Comparison of ENCODE assay signal across 12 cellular contexts in the genomic region with DNA sequence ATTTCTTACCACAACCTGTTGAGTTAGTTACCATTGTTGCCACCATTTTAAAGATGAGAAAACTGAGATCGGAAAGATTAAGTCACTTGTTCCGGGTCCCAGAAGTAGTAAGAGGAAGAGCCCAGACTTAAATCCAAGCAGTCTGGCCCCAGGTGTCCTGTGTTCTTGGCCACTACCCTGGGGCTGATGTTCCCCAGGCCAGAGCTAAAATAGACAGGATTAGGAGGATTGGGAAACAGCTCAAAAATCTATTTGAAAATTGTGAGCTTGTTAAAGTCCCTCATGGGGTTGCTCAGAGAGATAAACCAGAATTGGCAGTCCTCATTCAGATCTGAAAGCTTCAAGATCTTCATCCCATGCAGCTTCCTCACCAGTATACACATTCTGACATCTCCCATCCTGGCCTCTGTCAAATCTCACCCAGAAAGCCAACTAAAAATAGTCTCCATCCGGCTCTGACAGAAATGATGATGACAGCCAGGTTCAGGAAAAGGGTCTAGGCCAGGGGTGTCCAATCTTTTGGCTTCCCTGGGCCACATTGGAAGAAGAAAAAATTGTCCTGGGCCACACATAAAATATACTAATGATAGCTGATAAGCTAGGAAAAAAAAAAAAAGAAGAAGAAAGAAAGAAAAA.
DNase-seq lines count a peak whose midpoint lies in the region; ATAC-seq and TF ChIP-seq lines count a peak whose summit lies in the region.
"Had no signal": no experiment of that assay in that cellular context is flagged by ENCODE, and none has a peak within 500 bp of the region (broad histone marks: within the 10 kb centered on the region; RNA-seq: fewer than 3 reads in every experiment).

No MANE protein-coding gene starts in this region.

- H3K27me3 Mint-ChIP-seq in activated B cell treated with CpG ODN at 0.5 μM for 24 hours: no peaks in the 10 kb centered on the region
- no peaks in the 10 kb centered on the region for H3K27me3 Mint-ChIP-seq in CD8-positive, alpha-beta T cell (ENCODE audit: low read depth)

- peaks cover 76 to 78% of the 10 kb centered on the region in 2 donors for H3K4me1 ChIP-seq in gastrocnemius medialis
- peaks cover 26% of the 10 kb centered on the region for H3K4me1 ChIP-seq in CD8-positive, alpha-beta T cell (ENCODE audit: insufficient read depth, low read length)

- H3K27me3 ChIP-seq in gastrocnemius medialis: no peaks in the 10 kb centered on the region
- H3K27me3 ChIP-seq in CD8-positive, alpha-beta T cell (ENCODE audit: insufficient read depth, low read length): no peaks in the 10 kb centered on the region

- no peaks in the 10 kb centered on the region for H3K9me3 ChIP-seq in gastrocnemius medialis
- no peaks in the 10 kb centered on the region for H3K9me3 ChIP-seq in CD8-positive, alpha-beta T cell (ENCODE audit: low read length)

- H3K4me3 ChIP-seq in GM12865 (ENCODE audit: low read depth, low read length) (peak overlapping the region; percentile 75), gastrocnemius medialis (no peak overlapping the region)
- H3K4me3 ChIP-seq in CD8-positive, alpha-beta T cell (ENCODE audit: low read depth, low read length): no peak overlapping the region

- intact Hi-C loops in activated B cell treated with CpG ODN at 0.5 μM for 24 hours (cut with micrococcal nuclease) (loop anchor here (5.0 kb wide), 1 partner anchor 153 kb away; no protein-coding TSS in a partner anchor), left cardiac atrium (cut with DNase I) (loop anchor here in 1 of 2 donors (5.0 kb wide), 1 partner anchor 62 kb away; the partner anchor contains the start of gene GFOD1), gastrocnemius medialis (cut with DNase I; ENCODE audit: low total_unique reads) (loop anchor here (10.0 kb wide), 1 partner anchor 389 kb away; the partner anchor contains the start of gene MCUR1)
- intact Hi-C loops in CD8-positive, alpha-beta T cell (cut with DNase I, micrococcal nuclease): loop anchor here (5.0 to 10.0 kb wide), 4 partner anchors 71 to 192 kb away; partner anchors contain the start of genes NOL7 (in 1 of the 2) and TBC1D7 (in 1 of the 2)

- H3K27ac ChIP-seq in gastrocnemius medialis: peak overlapping the region; percentile 57 to 80 (median 74)
- no peak overlapping the region for H3K27ac ChIP-seq in CD8-positive, alpha-beta T cell (ENCODE audit: low read depth, low read length)
- H3K27ac ChIP-seq: C4-2B had no signal

- peaks cover 2% of the 10 kb centered on the region for H3K36me3 Mint-ChIP-seq in activated B cell treated with CpG ODN at 0.5 μM for 24 hours (ENCODE audit: low read depth)
- H3K36me3 Mint-ChIP-seq in CD8-positive, alpha-beta T cell: no peaks in the 10 kb centered on the region

- POLR2A ChIA-PET in activated B cell treated with CpG ODN at 0.5 μM for 24 hours (lab: Charles Lee): interaction anchor here (0.9 to 1.6 kb wide), 2 partner anchors 42 to 148 kb away, joined by 3 to 6 read pairs; partner anchors contain the start of gene SIRT5
- POLR2A ChIA-PET in CD8-positive, alpha-beta T cell (lab: Charles Lee): no interaction called here

- H3K27ac Mint-ChIP-seq in activated B cell treated with CpG ODN at 0.5 μM for 24 hours: peak overlapping the region; percentile 78
- no peak overlapping the region for H3K27ac Mint-ChIP-seq in CD8-positive, alpha-beta T cell
- H3K27ac Mint-ChIP-seq: activated naive CD4-positive, alpha-beta T cell treated with anti-CD3 and anti-CD28 coated beads for 36 hours had no signal

- in situ Hi-C loops in gastrocnemius medialis (cut with MboI; ENCODE audit: low sequenced_read_pairs in 4 of 4): no loop called here

- TF ChIP-seq POLR2A in gastrocnemius medialis (IDR thresholded peaks at IDR 0.05): no peak

- ATAC-seq in activated B cell treated with CpG ODN at 0.5 μM for 24 hours (ENCODE audit: low read depth) (no peak), left cardiac atrium (peak; percentile 65 to 71), gastrocnemius medialis (peak; percentile 30 to 42), HG03108 (IDR thresholded peaks at IDR 0.05; ENCODE audit: unreplicated experiment) (no peak)
- no peak for ATAC-seq in CD8-positive, alpha-beta T cell

- TF ChIP-seq CTCF in GM12865 (IDR thresholded peaks at IDR 0.05; ENCODE audit: insufficient read depth, low read depth, low read length, missing control alignments) (no peak), activated B cell treated with CpG ODN at 0.5 μM for 24 hours (IDR thresholded peaks at IDR 0.05) (no peak), gastrocnemius medialis (IDR thresholded peaks at IDR 0.05 in 4 of 5, conservative IDR thresholded peaks at IDR 0.05 in 1 of 5) (no peak)
- TF ChIP-seq CTCF in CD8-positive, alpha-beta T cell (IDR thresholded peaks at IDR 0.05): no peak

- CTCF ChIA-PET in activated B cell treated with CpG ODN at 0.5 μM for 24 hours (lab: Charles Lee): interaction anchor here (1.2 to 1.7 kb wide), 2 partner anchors 27 to 150 kb away, joined by 4 read pairs; no protein-coding TSS in a partner anchor
- CTCF ChIA-PET in CD8-positive, alpha-beta T cell (lab: Charles Lee): interaction anchor here (1.8 kb wide), 1 partner anchor 34 kb away, joined by 4 read pairs; no protein-coding TSS in a partner anchor

- no peak overlapping the region for H3K4me3 Mint-ChIP-seq in activated B cell treated with CpG ODN at 0.5 μM for 24 hours
- no peak overlapping the region for H3K4me3 Mint-ChIP-seq in CD8-positive, alpha-beta T cell
- H3K4me3 Mint-ChIP-seq: activated naive CD4-positive, alpha-beta T cell treated with anti-CD3 and anti-CD28 coated beads for 36 hours had no signal

- H3K36me3 ChIP-seq in gastrocnemius medialis: no peaks in the 10 kb centered on the region
- H3K36me3 ChIP-seq in CD8-positive, alpha-beta T cell (ENCODE audit: insufficient read depth, low read length): no peaks in the 10 kb centered on the region

- H3K9me3 Mint-ChIP-seq in activated B cell treated with CpG ODN at 0.5 μM for 24 hours: no peaks in the 10 kb centered on the region
- no peaks in the 10 kb centered on the region for H3K9me3 Mint-ChIP-seq in CD8-positive, alpha-beta T cell
- H3K9me3 Mint-ChIP-seq: activated naive CD4-positive, alpha-beta T cell treated with anti-CD3 and anti-CD28 coated beads for 36 hours had no signal

- peaks cover 49% of the 10 kb centered on the region for H3K4me1 Mint-ChIP-seq in activated B cell treated with CpG ODN at 0.5 μM for 24 hours
- H3K4me1 Mint-ChIP-seq in CD8-positive, alpha-beta T cell (ENCODE audit: low read depth): peaks cover 44% of the 10 kb centered on the region

- DNase-seq in GM12865 (ENCODE audit: low read depth) (peak; percentile 47), activated B cell treated with CpG ODN at 0.5 μM for 24 hours (no peak), left cardiac atrium (no peak), gastrocnemius medialis (no peak), mucosa of gallbladder (ENCODE audit: low spot score) (no peak), GDM1 (lab: John Stamatoyannopoulos, UW) (no peak)
- no peak for DNase-seq in CD8-positive, alpha-beta T cell
- DNase-seq: activated CD4-positive, alpha-beta T cell treated with anti-CD3 and anti-CD28 coated beads, Interleukin-2, amount 50 U/mL, for 4 hours; kidney glomerular epithelial cell had no signal

Comparison
In these comparisons a context has a peak if more than half of its experiments do, and no peak if none do; other contexts are left out.
1. ATAC-seq: peak in left cardiac atrium (2 of 2) and gastrocnemius medialis (2 of 2); none in activated B cell treated with CpG ODN at 0.5 μM for 24 hours (single experiment), CD8-positive, alpha-beta T cell (single experiment) and HG03108 (single experiment).